Comparison of ENCODE assay signal across 8 cellular contexts in genomic region chr5:131795128-131795719, GRCh38. TPM values are rescaled to one million over a fixed set of nuclear protein-coding genes. Genes with fewer than 3 reads are reported as not detected.
DNase-seq lines count a peak whose midpoint lies in the region; ATAC-seq and TF ChIP-seq lines count a peak whose summit lies in the region.

No MANE protein-coding gene starts in this region.

- H3K4me3 ChIP-seq in GM12865 (ENCODE audit: low read depth, low read length) (peak overlapping the region; percentile 75), PC-3 (ENCODE audit: low read length) (peak overlapping the region; percentile 98), esophagus muscularis mucosa (peak overlapping the region; percentile 80 to 99 (median 90)), skeletal muscle cell (ENCODE audit: low read depth, low read length) (peak overlapping the region; percentile 92)

- POLR2A ChIA-PET in PC-3 (lab: Charles Lee; ENCODE audit: unreplicated experiment) = no interaction called here

- no peaks in the 10 kb centered on the region for H3K9me2 ChIP-seq in PC-3 (replicated peaks; ENCODE audit: low read length)

- H3K9me3 ChIP-seq in PC-3 (ENCODE audit: low read length) (no peaks in the 10 kb centered on the region), esophagus muscularis mucosa (no peaks in the 10 kb centered on the region)

- no peaks in the 10 kb centered on the region for H3K36me3 ChIP-seq in PC-3 (ENCODE audit: low read depth, low read length)
- H3K36me3 ChIP-seq in esophagus muscularis mucosa = no peaks in the 10 kb centered on the region

- H3K27ac ChIP-seq in PC-3 (ENCODE audit: low read length) = no peak overlapping the region
- peak overlapping the region in 3 of 4 donors; percentile 99 to 100 (median 99) for H3K27ac ChIP-seq in esophagus muscularis mucosa (replicated peaks in 1 of 4)
- H3K27ac ChIP-seq in substantia nigra (ENCODE audit: low read depth, low read length, poor library complexity, severe bottlenecking) = no peak overlapping the region

- H3K4me1 ChIP-seq in PC-3 (ENCODE audit: insufficient read depth, low read length) (peaks cover 10% of the 10 kb centered on the region), esophagus muscularis mucosa (peaks cover 12 to 64% (median 54%) of the 10 kb centered on the region in 4 donors)

- peak; percentile 18 for DNase-seq in GM12865 (ENCODE audit: low read depth)
- no peak for DNase-seq in PC-3
- no peak for DNase-seq in esophagus muscularis mucosa (ENCODE audit: extremely low spot score)
- DNase-seq in skeletal muscle cell (ENCODE audit: low read depth) = no peak
- DNase-seq in epidermal melanocyte (ENCODE audit: insufficient read length, low spot score) = no peak
- DNase-seq in amygdala (lab: John Stamatoyannopoulos, UW) = no peak
- DNase-seq in substantia nigra (lab: John Stamatoyannopoulos, UW) = no peak
- DNase-seq in activated CD4-positive, alpha-beta T cell treated with anti-CD3 and anti-CD28 coated beads for 48 hours = no peak

- WGBS in esophagus muscularis mucosa = 36% methylated on average over 7 of the region's 7 CpGs

- H3K27me3 ChIP-seq in PC-3 (ENCODE audit: low read length) (no peaks in the 10 kb centered on the region), esophagus muscularis mucosa (no peaks in the 10 kb centered on the region)

- peak overlapping the region; percentile 98 for H3K9ac ChIP-seq in PC-3 (ENCODE audit: low read length)

- peaks cover 20% of the 10 kb centered on the region; the same call in 1 of the 2 replicates for H4K20me1 ChIP-seq in PC-3 (ENCODE audit: low read length)

- no peaks in the 10 kb centered on the region for H3F3A ChIP-seq in PC-3 (ENCODE audit: low read length, unreplicated experiment)

- peak overlapping the region; percentile 98 for H3K4me2 ChIP-seq in PC-3 (ENCODE audit: low read length)

- no TSS peak for BruUV-seq in PC-3 (replicated peaks; lab: Mats Ljungman, UMichigan)

- no peak for TF ChIP-seq EP300 in esophagus muscularis mucosa (IDR thresholded peaks at IDR 0.05)

- intact Hi-C loops in PC-3 (cut with micrococcal nuclease) (loop anchor here (5.0 to 10.0 kb wide), 2 partner anchors 110 to 208 kb away; no protein-coding TSS in a partner anchor), esophagus muscularis mucosa (cut with DNase I) (loop anchor here (5.0 to 10.0 kb wide), 4 partner anchors 110 to 630 kb away; partner anchors contain the start of gene HINT1)

- TF ChIP-seq POLR2A in esophagus muscularis mucosa (IDR thresholded peaks at IDR 0.05; ENCODE audit: low read depth) = no peak

- H2AFZ ChIP-seq in PC-3 (ENCODE audit: low read length) = no peak overlapping the region

- TF ChIP-seq CTCF in GM12865 (IDR thresholded peaks at IDR 0.05; ENCODE audit: insufficient read depth, low read depth, low read length, missing control alignments) (no peak), PC-3 (conservative IDR thresholded peaks at IDR 0.05; ENCODE audit: low read depth, low read length) (no peak), esophagus muscularis mucosa (IDR thresholded peaks at IDR 0.05) (no peak)

- CTCF ChIA-PET in PC-3 (lab: Charles Lee) = no interaction called here

- H3K79me2 ChIP-seq in PC-3 (ENCODE audit: low read length) = peaks cover 65% of the 10 kb centered on the region

- ATAC-seq in PC-3 = no peak

RNA-seq across cellular contexts. Expression of gene FNIP1, which starts 1.6 kb away (rescaled TPM):
- total RNA-seq in PC-3 (2014; rRNA removed) (15.1 and 16.3 TPM in 2 replicates), esophagus muscularis mucosa (10 to 100 TPM; 36.6 to 52.7 (median 50.1) TPM)

Comparison
In these comparisons a context has a peak if more than half of its experiments do, and no peak if none do; other contexts are left out.
1. H3K27ac ChIP-seq: peak in esophagus muscularis mucosa (3 of 4); none in PC-3 (single experiment) and substantia nigra (single experiment).
2. Peak in every context shown above with its lines, with median percentiles within 50 percentile points of each other: H3K4me3 ChIP-seq.